ENCODE assay signal across 8 cellular contexts in the genomic region with DNA sequence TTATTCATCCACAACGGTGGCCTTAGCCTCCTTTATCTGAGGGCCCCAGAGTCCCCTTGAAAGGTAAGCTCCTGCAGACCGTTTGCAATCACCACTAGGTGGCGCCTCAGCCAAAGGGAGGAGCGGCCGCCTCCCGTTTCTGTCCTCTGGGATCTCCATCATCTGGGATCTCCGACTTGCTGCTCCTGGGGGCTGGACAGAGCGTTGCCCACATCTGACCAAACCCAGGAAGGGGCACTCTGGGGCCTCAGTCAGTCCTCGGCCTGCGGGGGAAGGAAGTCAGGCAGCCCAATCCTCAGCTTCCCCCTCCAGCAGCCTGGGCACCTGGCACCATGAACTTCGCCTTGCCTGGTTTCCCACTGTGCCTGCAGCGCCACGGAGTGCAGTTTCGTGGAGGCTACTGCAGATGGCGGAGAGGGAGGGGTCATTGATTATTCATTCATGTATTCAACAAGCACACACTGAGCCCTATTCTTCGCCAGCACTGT. TPM values are rescaled to one million over a fixed set of nuclear protein-coding genes. Genes with fewer than 3 reads are reported as not detected.
A peak's percentile ranks its signal among the peaks of the same experiment; 100 is the strongest.
DNase-seq lines count a peak whose midpoint lies in the region; ATAC-seq and TF ChIP-seq lines count a peak whose summit lies in the region.

No MANE protein-coding gene starts in this region.

- no peak overlapping the region for H3K27ac Mint-ChIP-seq in activated CD4-positive, alpha-beta T cell treated with anti-CD3 and anti-CD28 coated beads, Interleukin-2, amount 10 ng/mL, durations not matched to agents 24 days and 14 days

- DNase-seq in AML-193 (lab: John Stamatoyannopoulos, UW), result peak; percentile 20 to 39
- DNase-seq in GM20000 (ENCODE audit: low spot score), result peak; percentile 67
- peak; percentile 78 for DNase-seq in NCI-H2227 treated with DMSO at 0.1 percent for 48 hours (lab: John Stamatoyannopoulos, UW)
- DNase-seq in activated CD4-positive, alpha-beta T cell treated with anti-CD3 and anti-CD28 coated beads, Interleukin-2, amount 10 ng/mL, durations not matched to agents 24 days and 14 days, result peak; percentile 84
- DNase-seq in dermis blood vessel endothelial cell, result peak; percentile 85
- peak; percentile 74 to 77 for DNase-seq in lung microvascular endothelial cell (ENCODE audit: low read depth in 2 of 2)
- DNase-seq in stimulated activated CD8-positive, alpha-beta memory T cell treated with anti-CD3 and anti-CD28 coated beads, Interleukin-4, amount 100 ng/mL, for 24 hours (ENCODE audit: low read depth), result peak; percentile 36

- TF ChIP-seq CTCF in GM20000 (IDR thresholded peaks at IDR 0.05; ENCODE audit: extremely low read depth, missing control alignments), result peak; percentile 91

- H3K4me1 Mint-ChIP-seq in activated CD4-positive, alpha-beta T cell treated with anti-CD3 and anti-CD28 coated beads, Interleukin-2, amount 10 ng/mL, durations not matched to agents 24 days and 14 days, result no peaks in the 10 kb centered on the region

- no peaks in the 10 kb centered on the region for H3K36me3 Mint-ChIP-seq in activated CD4-positive, alpha-beta T cell treated with anti-CD3 and anti-CD28 coated beads, Interleukin-2, amount 10 ng/mL, durations not matched to agents 24 days and 14 days (ENCODE audit: low read depth)

- intact Hi-C loops in activated CD4-positive, alpha-beta T cell treated with anti-CD3 and anti-CD28 coated beads, Interleukin-2, amount 10 ng/mL, durations not matched to agents 24 days and 14 days (cut with micrococcal nuclease), result loop anchor here (1.0 kb wide), 1 partner anchor 176 kb away; no protein-coding TSS in a partner anchor

- no peak overlapping the region for H3K4me3 Mint-ChIP-seq in activated CD4-positive, alpha-beta T cell treated with anti-CD3 and anti-CD28 coated beads, Interleukin-2, amount 10 ng/mL, durations not matched to agents 24 days and 14 days

- H3K27me3 Mint-ChIP-seq in activated CD4-positive, alpha-beta T cell treated with anti-CD3 and anti-CD28 coated beads, Interleukin-2, amount 10 ng/mL, durations not matched to agents 24 days and 14 days, result peaks cover 3% of the 10 kb centered on the region

- no peaks in the 10 kb centered on the region for H3K9me3 Mint-ChIP-seq in activated CD4-positive, alpha-beta T cell treated with anti-CD3 and anti-CD28 coated beads, Interleukin-2, amount 10 ng/mL, durations not matched to agents 24 days and 14 days

- ATAC-seq in HG03095 (IDR thresholded peaks at IDR 0.05; ENCODE audit: unreplicated experiment), result no peak

RNA-seq across cellular contexts. Expression of gene TP53I11, which starts 23.5 kb away (rescaled TPM):
- 8.6 and 9.1 TPM in 2 replicates for total RNA-seq in activated CD4-positive, alpha-beta T cell treated with anti-CD3 and anti-CD28 coated beads, Interleukin-2, amount 10 ng/mL, durations not matched to agents 24 days and 14 days
- total RNA-seq in dermis blood vessel endothelial cell (31.0 and 47.1 TPM in 2 replicates), lung microvascular endothelial cell (12.4 and 12.9 TPM in 2 replicates)

Comparison
In these comparisons a context has a peak if more than half of its experiments do, and no peak if none do; other contexts are left out.
1. DNase-seq: peak in every context shown above with its lines; median percentile 85 in dermis blood vessel endothelial cell; 84 in activated CD4-positive, alpha-beta T cell treated with anti-CD3 and anti-CD28 coated beads, Interleukin-2, amount 10 ng/mL, durations not matched to agents 24 days and 14 days; 78 in NCI-H2227 treated with DMSO at 0.1 percent for 48 hours; 76 in lung microvascular endothelial cell; 67 in GM20000; 36 in stimulated activated CD8-positive, alpha-beta memory T cell treated with anti-CD3 and anti-CD28 coated beads, Interleukin-4, amount 100 ng/mL, for 24 hours; 30 in AML-193.